Comparison of ENCODE assay signal across 1 cellular context in the genomic region with DNA sequence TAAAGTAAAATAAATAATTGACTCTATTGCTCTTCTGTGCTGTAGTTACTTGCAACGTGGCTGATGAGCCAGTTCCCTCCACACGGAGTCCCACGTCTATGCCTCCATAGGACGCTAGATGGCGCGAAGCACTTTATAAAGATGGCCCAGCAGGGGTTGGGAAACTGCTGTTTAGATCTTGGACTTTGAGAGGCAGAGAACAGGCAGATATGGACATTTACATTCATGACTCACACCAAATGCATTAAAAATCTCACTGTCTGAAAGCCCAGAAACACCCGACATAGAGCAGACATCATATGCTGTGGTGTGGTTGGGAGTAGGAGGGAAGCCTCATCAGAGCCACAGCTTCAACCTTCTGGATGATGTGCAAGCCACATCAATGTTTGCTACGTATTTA.
TF ChIP-seq lines count a peak whose summit lies in the region.

No MANE protein-coding gene starts in this region.

TF ChIP-seq in HepG2, 621 proteins besides CTCF, POLR2A, EP300 and RAD21 (continued from another document and continues in another):
- TF ChIP-seq, protein P1, sequence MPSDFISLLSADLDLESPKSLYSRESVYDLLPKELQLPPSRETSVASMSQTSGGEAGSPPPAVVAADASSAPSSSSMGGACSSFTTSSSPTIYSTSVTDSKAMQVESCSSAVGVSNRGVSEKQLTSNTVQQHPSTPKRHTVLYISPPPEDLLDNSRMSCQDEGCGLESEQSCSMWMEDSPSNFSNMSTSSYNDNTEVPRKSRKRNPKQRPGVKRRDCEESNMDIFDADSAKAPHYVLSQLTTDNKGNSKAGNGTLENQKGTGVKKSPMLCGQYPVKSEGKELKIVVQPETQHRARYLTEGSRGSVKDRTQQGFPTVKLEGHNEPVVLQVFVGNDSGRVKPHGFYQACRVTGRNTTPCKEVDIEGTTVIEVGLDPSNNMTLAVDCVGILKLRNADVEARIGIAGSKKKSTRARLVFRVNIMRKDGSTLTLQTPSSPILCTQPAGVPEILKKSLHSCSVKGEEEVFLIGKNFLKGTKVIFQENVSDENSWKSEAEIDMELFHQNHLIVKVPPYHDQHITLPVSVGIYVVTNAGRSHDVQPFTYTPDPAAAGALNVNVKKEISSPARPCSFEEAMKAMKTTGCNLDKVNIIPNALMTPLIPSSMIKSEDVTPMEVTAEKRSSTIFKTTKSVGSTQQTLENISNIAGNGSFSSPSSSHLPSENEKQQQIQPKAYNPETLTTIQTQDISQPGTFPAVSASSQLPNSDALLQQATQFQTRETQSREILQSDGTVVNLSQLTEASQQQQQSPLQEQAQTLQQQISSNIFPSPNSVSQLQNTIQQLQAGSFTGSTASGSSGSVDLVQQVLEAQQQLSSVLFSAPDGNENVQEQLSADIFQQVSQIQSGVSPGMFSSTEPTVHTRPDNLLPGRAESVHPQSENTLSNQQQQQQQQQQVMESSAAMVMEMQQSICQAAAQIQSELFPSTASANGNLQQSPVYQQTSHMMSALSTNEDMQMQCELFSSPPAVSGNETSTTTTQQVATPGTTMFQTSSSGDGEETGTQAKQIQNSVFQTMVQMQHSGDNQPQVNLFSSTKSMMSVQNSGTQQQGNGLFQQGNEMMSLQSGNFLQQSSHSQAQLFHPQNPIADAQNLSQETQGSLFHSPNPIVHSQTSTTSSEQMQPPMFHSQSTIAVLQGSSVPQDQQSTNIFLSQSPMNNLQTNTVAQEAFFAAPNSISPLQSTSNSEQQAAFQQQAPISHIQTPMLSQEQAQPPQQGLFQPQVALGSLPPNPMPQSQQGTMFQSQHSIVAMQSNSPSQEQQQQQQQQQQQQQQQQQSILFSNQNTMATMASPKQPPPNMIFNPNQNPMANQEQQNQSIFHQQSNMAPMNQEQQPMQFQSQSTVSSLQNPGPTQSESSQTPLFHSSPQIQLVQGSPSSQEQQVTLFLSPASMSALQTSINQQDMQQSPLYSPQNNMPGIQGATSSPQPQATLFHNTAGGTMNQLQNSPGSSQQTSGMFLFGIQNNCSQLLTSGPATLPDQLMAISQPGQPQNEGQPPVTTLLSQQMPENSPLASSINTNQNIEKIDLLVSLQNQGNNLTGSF (CRISPR knock-in tag; IDR thresholded peaks at IDR 0.05): no peak
- no peak for TF ChIP-seq ZNF83 (CRISPR knock-in tag; IDR thresholded peaks at IDR 0.05; ENCODE audit: borderline replicate concordance)
- TF ChIP-seq ZNF629 (CRISPR knock-in tag; conservative IDR thresholded peaks at IDR 0.05): no peak
- no peak for TF ChIP-seq EHMT2 (IDR thresholded peaks at IDR 0.05; ENCODE audit: borderline replicate concordance, low read depth, low read length)
- TF ChIP-seq ZBTB1 (CRISPR knock-in tag; IDR thresholded peaks at IDR 0.05; ENCODE audit: borderline replicate concordance): no peak
- TF ChIP-seq, protein P2, sequence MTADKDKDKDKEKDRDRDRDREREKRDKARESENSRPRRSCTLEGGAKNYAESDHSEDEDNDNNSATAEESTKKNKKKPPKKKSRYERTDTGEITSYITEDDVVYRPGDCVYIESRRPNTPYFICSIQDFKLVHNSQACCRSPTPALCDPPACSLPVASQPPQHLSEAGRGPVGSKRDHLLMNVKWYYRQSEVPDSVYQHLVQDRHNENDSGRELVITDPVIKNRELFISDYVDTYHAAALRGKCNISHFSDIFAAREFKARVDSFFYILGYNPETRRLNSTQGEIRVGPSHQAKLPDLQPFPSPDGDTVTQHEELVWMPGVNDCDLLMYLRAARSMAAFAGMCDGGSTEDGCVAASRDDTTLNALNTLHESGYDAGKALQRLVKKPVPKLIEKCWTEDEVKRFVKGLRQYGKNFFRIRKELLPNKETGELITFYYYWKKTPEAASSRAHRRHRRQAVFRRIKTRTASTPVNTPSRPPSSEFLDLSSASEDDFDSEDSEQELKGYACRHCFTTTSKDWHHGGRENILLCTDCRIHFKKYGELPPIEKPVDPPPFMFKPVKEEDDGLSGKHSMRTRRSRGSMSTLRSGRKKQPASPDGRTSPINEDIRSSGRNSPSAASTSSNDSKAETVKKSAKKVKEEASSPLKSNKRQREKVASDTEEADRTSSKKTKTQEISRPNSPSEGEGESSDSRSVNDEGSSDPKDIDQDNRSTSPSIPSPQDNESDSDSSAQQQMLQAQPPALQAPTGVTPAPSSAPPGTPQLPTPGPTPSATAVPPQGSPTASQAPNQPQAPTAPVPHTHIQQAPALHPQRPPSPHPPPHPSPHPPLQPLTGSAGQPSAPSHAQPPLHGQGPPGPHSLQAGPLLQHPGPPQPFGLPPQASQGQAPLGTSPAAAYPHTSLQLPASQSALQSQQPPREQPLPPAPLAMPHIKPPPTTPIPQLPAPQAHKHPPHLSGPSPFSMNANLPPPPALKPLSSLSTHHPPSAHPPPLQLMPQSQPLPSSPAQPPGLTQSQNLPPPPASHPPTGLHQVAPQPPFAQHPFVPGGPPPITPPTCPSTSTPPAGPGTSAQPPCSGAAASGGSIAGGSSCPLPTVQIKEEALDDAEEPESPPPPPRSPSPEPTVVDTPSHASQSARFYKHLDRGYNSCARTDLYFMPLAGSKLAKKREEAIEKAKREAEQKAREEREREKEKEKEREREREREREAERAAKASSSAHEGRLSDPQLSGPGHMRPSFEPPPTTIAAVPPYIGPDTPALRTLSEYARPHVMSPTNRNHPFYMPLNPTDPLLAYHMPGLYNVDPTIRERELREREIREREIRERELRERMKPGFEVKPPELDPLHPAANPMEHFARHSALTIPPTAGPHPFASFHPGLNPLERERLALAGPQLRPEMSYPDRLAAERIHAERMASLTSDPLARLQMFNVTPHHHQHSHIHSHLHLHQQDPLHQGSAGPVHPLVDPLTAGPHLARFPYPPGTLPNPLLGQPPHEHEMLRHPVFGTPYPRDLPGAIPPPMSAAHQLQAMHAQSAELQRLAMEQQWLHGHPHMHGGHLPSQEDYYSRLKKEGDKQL (CRISPR knock-in tag; IDR thresholded peaks at IDR 0.05; ENCODE audit: low read depth): no peak
- no peak for TF ChIP-seq SOX13 (IDR thresholded peaks at IDR 0.05)
- TF ChIP-seq SOX13 (CRISPR knock-in tag; conservative IDR thresholded peaks at IDR 0.05 in 1 of 2, IDR thresholded peaks at IDR 0.05 in 1 of 2): peak in 1 of 2 experiments; percentile 6; a peak in 1 of 4 replicates
- no peak for TF ChIP-seq SRSF1 (optimal IDR thresholded peaks at IDR 0.05; ENCODE audit: low read depth, low read length)
- no peak for TF ChIP-seq ZEB1 (IDR thresholded peaks at IDR 0.05; ENCODE audit: insufficient replicate concordance, low read depth)
- TF ChIP-seq, protein P3, sequence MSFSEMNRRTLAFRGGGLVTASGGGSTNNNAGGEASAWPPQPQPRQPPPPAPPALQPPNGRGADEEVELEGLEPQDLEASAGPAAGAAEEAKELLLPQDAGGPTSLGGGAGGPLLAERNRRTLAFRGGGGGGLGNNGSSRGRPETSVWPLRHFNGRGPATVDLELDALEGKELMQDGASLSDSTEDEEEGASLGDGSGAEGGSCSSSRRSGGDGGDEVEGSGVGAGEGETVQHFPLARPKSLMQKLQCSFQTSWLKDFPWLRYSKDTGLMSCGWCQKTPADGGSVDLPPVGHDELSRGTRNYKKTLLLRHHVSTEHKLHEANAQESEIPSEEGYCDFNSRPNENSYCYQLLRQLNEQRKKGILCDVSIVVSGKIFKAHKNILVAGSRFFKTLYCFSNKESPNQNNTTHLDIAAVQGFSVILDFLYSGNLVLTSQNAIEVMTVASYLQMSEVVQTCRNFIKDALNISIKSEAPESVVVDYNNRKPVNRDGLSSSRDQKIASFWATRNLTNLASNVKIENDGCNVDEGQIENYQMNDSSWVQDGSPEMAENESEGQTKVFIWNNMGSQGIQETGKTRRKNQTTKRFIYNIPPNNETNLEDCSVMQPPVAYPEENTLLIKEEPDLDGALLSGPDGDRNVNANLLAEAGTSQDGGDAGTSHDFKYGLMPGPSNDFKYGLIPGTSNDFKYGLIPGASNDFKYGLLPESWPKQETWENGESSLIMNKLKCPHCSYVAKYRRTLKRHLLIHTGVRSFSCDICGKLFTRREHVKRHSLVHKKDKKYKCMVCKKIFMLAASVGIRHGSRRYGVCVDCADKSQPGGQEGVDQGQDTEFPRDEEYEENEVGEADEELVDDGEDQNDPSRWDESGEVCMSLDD (CRISPR knock-in tag; IDR thresholded peaks at IDR 0.05; ENCODE audit: borderline replicate concordance): no peak
- no peak for TF ChIP-seq ZNF746 (CRISPR knock-in tag; IDR thresholded peaks at IDR 0.05)
- TF ChIP-seq ZMYM2 (CRISPR knock-in tag; IDR thresholded peaks at IDR 0.05): no peak
- TF ChIP-seq, protein P4, sequence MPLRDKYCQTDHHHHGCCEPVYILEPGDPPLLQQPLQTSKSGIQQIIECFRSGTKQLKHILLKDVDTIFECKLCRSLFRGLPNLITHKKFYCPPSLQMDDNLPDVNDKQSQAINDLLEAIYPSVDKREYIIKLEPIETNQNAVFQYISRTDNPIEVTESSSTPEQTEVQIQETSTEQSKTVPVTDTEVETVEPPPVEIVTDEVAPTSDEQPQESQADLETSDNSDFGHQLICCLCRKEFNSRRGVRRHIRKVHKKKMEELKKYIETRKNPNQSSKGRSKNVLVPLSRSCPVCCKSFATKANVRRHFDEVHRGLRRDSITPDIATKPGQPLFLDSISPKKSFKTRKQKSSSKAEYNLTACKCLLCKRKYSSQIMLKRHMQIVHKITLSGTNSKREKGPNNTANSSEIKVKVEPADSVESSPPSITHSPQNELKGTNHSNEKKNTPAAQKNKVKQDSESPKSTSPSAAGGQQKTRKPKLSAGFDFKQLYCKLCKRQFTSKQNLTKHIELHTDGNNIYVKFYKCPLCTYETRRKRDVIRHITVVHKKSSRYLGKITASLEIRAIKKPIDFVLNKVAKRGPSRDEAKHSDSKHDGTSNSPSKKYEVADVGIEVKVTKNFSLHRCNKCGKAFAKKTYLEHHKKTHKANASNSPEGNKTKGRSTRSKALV (CRISPR knock-in tag; IDR thresholded peaks at IDR 0.05): no peak
- no peak for TF ChIP-seq TEAD3 (CRISPR knock-in tag; optimal IDR thresholded peaks at IDR 0.05; ENCODE audit: borderline replicate concordance)
- no peak for TF ChIP-seq ARID2 (CRISPR knock-in tag; IDR thresholded peaks at IDR 0.05; ENCODE audit: borderline replicate concordance)
- no peak for TF ChIP-seq HDAC1 (CRISPR knock-in tag; IDR thresholded peaks at IDR 0.05)
- 0 out of 2 replicates have a peak, but pooled peaks have one; percentile 15 for TF ChIP-seq RXRB (CRISPR knock-in tag; IDR thresholded peaks at IDR 0.05; ENCODE audit: borderline replicate concordance)
- no peak for TF ChIP-seq PLRG1 (conservative IDR thresholded peaks at IDR 0.05)
- no peak for TF ChIP-seq GZF1 (CRISPR knock-in tag; IDR thresholded peaks at IDR 0.05)
- TF ChIP-seq TSC22D2 (CRISPR knock-in tag; IDR thresholded peaks at IDR 0.05; ENCODE audit: borderline replicate concordance): no peak
- no peak for TF ChIP-seq ZFP41 (CRISPR knock-in tag; IDR thresholded peaks at IDR 0.05; ENCODE audit: borderline replicate concordance)
- TF ChIP-seq ZNF44 (CRISPR knock-in tag; IDR thresholded peaks at IDR 0.05): no peak
- TF ChIP-seq, protein P5, sequence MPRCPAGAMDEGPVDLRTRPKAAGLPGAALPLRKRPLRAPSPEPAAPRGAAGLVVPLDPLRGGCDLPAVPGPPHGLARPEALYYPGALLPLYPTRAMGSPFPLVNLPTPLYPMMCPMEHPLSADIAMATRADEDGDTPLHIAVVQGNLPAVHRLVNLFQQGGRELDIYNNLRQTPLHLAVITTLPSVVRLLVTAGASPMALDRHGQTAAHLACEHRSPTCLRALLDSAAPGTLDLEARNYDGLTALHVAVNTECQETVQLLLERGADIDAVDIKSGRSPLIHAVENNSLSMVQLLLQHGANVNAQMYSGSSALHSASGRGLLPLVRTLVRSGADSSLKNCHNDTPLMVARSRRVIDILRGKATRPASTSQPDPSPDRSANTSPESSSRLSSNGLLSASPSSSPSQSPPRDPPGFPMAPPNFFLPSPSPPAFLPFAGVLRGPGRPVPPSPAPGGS (CRISPR knock-in tag; IDR thresholded peaks at IDR 0.05): no peak
- TF ChIP-seq, protein P6, sequence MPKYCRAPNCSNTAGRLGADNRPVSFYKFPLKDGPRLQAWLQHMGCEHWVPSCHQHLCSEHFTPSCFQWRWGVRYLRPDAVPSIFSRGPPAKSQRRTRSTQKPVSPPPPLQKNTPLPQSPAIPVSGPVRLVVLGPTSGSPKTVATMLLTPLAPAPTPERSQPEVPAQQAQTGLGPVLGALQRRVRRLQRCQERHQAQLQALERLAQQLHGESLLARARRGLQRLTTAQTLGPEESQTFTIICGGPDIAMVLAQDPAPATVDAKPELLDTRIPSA (CRISPR knock-in tag; IDR thresholded peaks at IDR 0.05; ENCODE audit: borderline replicate concordance): no peak
- TF ChIP-seq SP1 (IDR thresholded peaks at IDR 0.05): no peak
- TF ChIP-seq SP1 (CRISPR knock-in tag; IDR thresholded peaks at IDR 0.05): no peak
- TF ChIP-seq, protein P7, sequence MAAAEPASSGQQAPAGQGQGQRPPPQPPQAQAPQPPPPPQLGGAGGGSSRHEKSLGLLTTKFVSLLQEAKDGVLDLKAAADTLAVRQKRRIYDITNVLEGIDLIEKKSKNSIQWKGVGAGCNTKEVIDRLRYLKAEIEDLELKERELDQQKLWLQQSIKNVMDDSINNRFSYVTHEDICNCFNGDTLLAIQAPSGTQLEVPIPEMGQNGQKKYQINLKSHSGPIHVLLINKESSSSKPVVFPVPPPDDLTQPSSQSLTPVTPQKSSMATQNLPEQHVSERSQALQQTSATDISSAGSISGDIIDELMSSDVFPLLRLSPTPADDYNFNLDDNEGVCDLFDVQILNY (CRISPR knock-in tag; conservative IDR thresholded peaks at IDR 0.05): no peak
- TF ChIP-seq, protein P8, sequence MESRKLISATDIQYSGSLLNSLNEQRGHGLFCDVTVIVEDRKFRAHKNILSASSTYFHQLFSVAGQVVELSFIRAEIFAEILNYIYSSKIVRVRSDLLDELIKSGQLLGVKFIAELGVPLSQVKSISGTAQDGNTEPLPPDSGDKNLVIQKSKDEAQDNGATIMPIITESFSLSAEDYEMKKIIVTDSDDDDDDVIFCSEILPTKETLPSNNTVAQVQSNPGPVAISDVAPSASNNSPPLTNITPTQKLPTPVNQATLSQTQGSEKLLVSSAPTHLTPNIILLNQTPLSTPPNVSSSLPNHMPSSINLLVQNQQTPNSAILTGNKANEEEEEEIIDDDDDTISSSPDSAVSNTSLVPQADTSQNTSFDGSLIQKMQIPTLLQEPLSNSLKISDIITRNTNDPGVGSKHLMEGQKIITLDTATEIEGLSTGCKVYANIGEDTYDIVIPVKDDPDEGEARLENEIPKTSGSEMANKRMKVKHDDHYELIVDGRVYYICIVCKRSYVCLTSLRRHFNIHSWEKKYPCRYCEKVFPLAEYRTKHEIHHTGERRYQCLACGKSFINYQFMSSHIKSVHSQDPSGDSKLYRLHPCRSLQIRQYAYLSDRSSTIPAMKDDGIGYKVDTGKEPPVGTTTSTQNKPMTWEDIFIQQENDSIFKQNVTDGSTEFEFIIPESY (CRISPR knock-in tag; IDR thresholded peaks at IDR 0.05): no peak
- TF ChIP-seq, protein P9, sequence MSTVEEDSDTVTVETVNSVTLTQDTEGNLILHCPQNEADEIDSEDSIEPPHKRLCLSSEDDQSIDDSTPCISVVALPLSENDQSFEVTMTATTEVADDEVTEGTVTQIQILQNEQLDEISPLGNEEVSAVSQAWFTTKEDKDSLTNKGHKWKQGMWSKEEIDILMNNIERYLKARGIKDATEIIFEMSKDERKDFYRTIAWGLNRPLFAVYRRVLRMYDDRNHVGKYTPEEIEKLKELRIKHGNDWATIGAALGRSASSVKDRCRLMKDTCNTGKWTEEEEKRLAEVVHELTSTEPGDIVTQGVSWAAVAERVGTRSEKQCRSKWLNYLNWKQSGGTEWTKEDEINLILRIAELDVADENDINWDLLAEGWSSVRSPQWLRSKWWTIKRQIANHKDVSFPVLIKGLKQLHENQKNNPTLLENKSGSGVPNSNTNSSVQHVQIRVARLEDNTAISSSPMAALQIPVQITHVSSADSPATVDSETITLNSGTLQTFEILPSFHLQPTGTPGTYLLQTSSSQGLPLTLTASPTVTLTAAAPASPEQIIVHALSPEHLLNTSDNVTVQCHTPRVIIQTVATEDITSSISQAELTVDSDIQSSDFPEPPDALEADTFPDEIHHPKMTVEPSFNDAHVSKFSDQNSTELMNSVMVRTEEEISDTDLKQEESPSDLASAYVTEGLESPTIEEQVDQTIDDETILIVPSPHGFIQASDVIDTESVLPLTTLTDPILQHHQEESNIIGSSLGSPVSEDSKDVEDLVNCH (CRISPR knock-in tag; IDR thresholded peaks at IDR 0.05): no peak
- no peak for TF ChIP-seq HNRNPK (IDR thresholded peaks at IDR 0.05; ENCODE audit: low read depth, low read length, poor library complexity, severe bottlenecking)
- no peak for TF ChIP-seq ZNF766 (CRISPR knock-in tag; IDR thresholded peaks at IDR 0.05; ENCODE audit: borderline replicate concordance)
